In the genomic region with DNA sequence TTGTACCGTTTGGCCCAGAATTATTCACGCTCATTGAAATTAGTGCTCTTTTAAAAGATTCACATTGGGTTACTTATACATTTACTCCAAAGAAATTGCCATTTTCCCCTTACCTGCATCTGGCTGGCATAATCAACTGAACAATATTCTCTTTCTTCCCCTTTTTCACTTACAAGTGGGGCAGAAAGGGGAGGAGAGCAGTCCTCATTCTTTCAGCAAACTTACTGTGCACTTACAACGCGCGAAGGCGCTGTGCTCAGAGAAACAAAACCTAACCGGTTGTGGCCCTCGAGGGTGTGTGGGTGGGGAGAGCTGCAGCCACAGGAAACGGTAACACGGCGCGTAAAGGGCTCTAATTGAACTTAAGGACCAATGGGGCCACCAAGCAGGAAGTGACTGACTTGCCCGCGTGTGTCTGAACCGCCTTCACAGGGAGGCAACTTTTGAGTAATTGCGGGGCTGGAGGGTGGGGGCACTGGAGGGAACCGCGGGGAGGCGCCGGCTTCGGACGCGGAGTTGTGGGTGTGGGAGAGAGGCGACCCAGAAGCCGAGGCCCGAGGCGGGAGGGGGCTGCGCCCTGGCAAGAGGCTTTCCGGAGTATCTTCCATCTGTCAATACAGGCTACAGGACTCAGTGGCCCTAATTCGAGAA, we compare ENCODE assay signal across 8 cellular contexts. TPM values are rescaled to one million over a fixed set of nuclear protein-coding genes. Genes with fewer than 3 reads are reported as not detected.
DNase-seq lines count a peak whose midpoint lies in the region; ATAC-seq and TF ChIP-seq lines count a peak whose summit lies in the region.

No MANE protein-coding gene starts in this region.

- peak; percentile 60 for TF ChIP-seq CTCF in GM13977 (IDR thresholded peaks at IDR 0.05; ENCODE audit: extremely low read depth, insufficient read depth, missing control alignments)

- peak overlapping the region; percentile 78 for H3K27ac ChIP-seq in right cardiac atrium (ENCODE audit: low read length)
- peak overlapping the region; percentile 93 for H3K27ac ChIP-seq in rectal smooth muscle tissue (ENCODE audit: low read depth, low read length)

- H3K4me3 ChIP-seq in right cardiac atrium (ENCODE audit: low read length) (peak overlapping the region; percentile 75), rectal smooth muscle tissue (ENCODE audit: low read length) (peak overlapping the region; percentile 82)

- H3K4me1 ChIP-seq in right cardiac atrium (ENCODE audit: control insufficient read depth, insufficient read depth, low read length) (peaks cover 2% of the 10 kb centered on the region), rectal smooth muscle tissue (ENCODE audit: control insufficient read depth, insufficient read depth, low read length) (peaks cover 2% of the 10 kb centered on the region)

- in situ Hi-C loops in GM13977 (cut with MboI; ENCODE audit: low pct_unique_long_range_greater_than_20kb, low sequenced_read_pairs, unreplicated experiment), result no loop called here

- H3K36me3 ChIP-seq in rectal smooth muscle tissue (ENCODE audit: control insufficient read depth, insufficient read depth, low read length), result no peaks in the 10 kb centered on the region

- ATAC-seq in HG02884 (IDR thresholded peaks at IDR 0.05; ENCODE audit: unreplicated experiment) (peak; percentile 62), right cardiac atrium (peak; percentile 84 to 87)

- H3K27me3 ChIP-seq in right cardiac atrium (ENCODE audit: control insufficient read depth, insufficient read depth), result no peaks in the 10 kb centered on the region
- no peaks in the 10 kb centered on the region for H3K27me3 ChIP-seq in rectal smooth muscle tissue (ENCODE audit: control insufficient read depth, insufficient read depth, low read length)

- intact Hi-C loops in right cardiac atrium (cut with DNase I), result loop anchor here in 2 of 4 donors (5.0 to 10.0 kb wide), 2 partner anchors 66 to 68 kb away; no protein-coding TSS in a partner anchor

- 2% methylated on average over 30 of the region's 30 CpGs for WGBS in right cardiac atrium

- peak overlapping the region; percentile 83 for H3K9ac ChIP-seq in rectal smooth muscle tissue (ENCODE audit: low read length)

- DNase-seq in GM13977 (ENCODE audit: low spot score) (peak; percentile 91), NCI-H146 treated with DMSO at 0.1 percent for 48 hours (lab: John Stamatoyannopoulos, UW; ENCODE audit: unreplicated experiment) (peak; percentile 85), T-helper 1 cell (peak; percentile 81 to 98 (median 89)), amniotic stem cell (lab: John Stamatoyannopoulos, UW) (peak; percentile 73), right cardiac atrium (peak; percentile 85 to 92 (median 90)), retina (no peak)

- no peaks in the 10 kb centered on the region for H3K9me3 ChIP-seq in right cardiac atrium (ENCODE audit: control insufficient read depth, low read length)

RNA-seq across cellular contexts. Expression of a gene that starts 0.7 kb away (rescaled TPM):
- 100 to 1,000 TPM in 1 of 4 donors, 10 to 100 TPM in 3; 74.6 to 104 (median 87.6) TPM for total RNA-seq in right cardiac atrium
- 82.2 TPM for polyA plus RNA-seq in right cardiac atrium

RNA-seq across cellular contexts. Expression of a gene that starts 21.2 kb away (rescaled TPM):
- total RNA-seq in right cardiac atrium, result 10 to 100 TPM; 49.8 to 59.0 (median 53.0) TPM
- polyA plus RNA-seq in right cardiac atrium, result 39.8 TPM

RNA-seq across cellular contexts. Expression of a gene that starts 45.8 kb away (rescaled TPM):
- not detected for total RNA-seq in right cardiac atrium
- polyA plus RNA-seq in right cardiac atrium, result not detected
